ENCODE assay signal across 8 cellular contexts in the genomic region with DNA sequence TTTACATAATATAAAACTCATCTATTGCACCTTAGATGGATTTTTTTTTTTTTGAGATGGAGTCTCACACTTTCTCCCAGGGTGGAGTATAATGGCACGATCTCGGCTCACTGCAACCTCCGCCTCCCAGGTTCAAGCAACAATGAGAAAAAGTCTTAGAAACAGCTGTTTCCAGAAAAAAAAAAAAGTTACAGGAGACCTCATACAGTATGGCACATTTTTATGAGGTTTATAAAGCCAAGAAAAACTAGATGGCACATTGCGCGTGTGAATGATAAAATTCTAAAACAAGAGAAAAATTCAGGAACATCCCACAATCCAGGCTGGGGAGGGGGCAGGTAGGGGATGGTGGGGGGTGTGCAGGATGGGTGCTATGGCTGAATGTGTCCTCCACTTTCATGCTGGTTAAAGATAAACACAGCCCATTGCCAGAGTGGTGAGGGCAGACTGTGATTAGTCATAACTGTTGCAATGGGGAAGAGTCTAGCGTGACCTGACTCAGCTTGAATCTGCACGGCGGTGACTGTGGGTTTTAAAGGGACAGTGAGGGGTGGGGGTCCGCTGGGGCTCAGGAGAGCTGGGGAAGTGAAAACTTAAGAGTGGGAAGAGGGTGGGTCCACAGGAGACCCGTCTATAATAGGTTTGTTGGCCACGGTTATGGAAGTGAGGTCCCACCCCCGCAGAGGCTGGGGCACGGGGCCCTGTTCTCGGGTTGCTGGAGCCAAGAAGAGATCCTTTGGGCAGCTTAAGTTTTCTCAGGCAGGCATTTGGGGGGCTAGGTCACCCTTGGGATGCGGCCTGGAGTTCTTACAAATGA.
DNase-seq lines count a peak whose midpoint lies in the region; ATAC-seq and TF ChIP-seq lines count a peak whose summit lies in the region.

No MANE protein-coding gene starts in this region.

- TF ChIP-seq POLR2A in erythroblast (IDR thresholded peaks at IDR 0.05; ENCODE audit: low read length), result no peak

- ATAC-seq in HG03066 (IDR thresholded peaks at IDR 0.05; ENCODE audit: low read depth, unreplicated experiment), result peak; percentile 98

- DNase-seq in COLO829 (ENCODE audit: low spot score), result peak; percentile 22
- DNase-seq in GM19238 (ENCODE audit: insufficient read length, low spot score), result peak; percentile 78
- DNase-seq in SIG-M5 treated with dmso at 0.1 percent for 504 hours (lab: John Stamatoyannopoulos, UW; ENCODE audit: unreplicated experiment), result peak; percentile 87
- DNase-seq in erythroblast (lab: John Stamatoyannopoulos, UW), result peak; percentile 54 to 80
- DNase-seq in stimulated activated CD8-positive, alpha-beta memory T cell treated with anti-CD3 and anti-CD28 coated beads, Interleukin-4, amount 100 ng/mL, for 24 hours (ENCODE audit: low read depth), result peak; percentile 26
- DNase-seq in NCI-H2196 (lab: John Stamatoyannopoulos, UW; ENCODE audit: unreplicated experiment), result no peak
- DNase-seq in NCI-H1417 (lab: John Stamatoyannopoulos, UW), result no peak

Comparison
In these comparisons a context has a peak if more than half of its experiments do, and no peak if none do; other contexts are left out.
1. DNase-seq: peak in COLO829 (single experiment), GM19238 (single experiment), SIG-M5 treated with dmso at 0.1 percent for 504 hours (single experiment), erythroblast (2 of 2) and stimulated activated CD8-positive, alpha-beta memory T cell treated with anti-CD3 and anti-CD28 coated beads, Interleukin-4, amount 100 ng/mL, for 24 hours (single experiment); none in NCI-H2196 (single experiment) and NCI-H1417 (0 of 3).